18 cellular contexts compared by ENCODE assay signal in the genomic region with DNA sequence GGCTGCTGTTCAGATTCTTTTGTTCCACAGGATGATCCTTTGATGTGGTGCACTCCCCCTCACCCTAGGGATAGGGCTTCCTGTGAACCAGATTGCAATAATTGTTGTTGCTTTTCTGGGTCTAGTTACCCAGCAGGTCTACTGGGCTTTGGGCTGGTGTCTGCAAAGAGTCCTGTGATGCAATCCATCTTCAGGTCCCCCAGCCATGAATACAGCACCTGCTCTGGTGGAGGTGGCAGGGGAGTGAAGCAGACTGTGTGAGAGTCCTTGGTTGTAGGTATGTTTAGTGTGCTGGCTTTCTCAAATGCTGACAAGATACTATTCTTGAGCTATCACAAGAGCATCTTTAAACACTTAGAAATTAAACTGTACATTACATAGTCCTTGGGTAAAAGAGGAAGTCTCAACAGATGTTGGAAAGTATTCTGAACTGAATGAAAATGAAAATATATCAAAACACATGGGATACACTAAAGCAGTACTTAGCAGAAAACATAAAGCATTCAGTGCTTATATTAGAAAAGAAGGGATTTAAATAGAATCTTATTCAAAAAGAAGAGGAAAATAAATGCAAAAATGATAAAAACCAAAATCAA. TPM values are rescaled to one million over a fixed set of nuclear protein-coding genes. Genes with fewer than 3 reads are reported as not detected.
DNase-seq lines count a peak whose midpoint lies in the region; ATAC-seq and TF ChIP-seq lines count a peak whose summit lies in the region.
"Had no signal": no experiment of that assay in that cellular context is flagged by ENCODE, and none has a peak within 500 bp of the region (broad histone marks: within the 10 kb centered on the region; RNA-seq: fewer than 3 reads in every experiment).

No MANE protein-coding gene starts in this region.

- no peaks in the 10 kb centered on the region for H3K9me2 ChIP-seq in OCI-LY7 (ENCODE audit: insufficient read depth, low read length)

- H3K27me3 ChIP-seq in DND-41 (ENCODE audit: insufficient read depth, low read length, poor library complexity) (no peaks in the 10 kb centered on the region), heart right ventricle (peaks cover 0 to 8% (median 0%) of the 10 kb centered on the region in 7 donors)
- H3K27me3 ChIP-seq: SJCRH30 had no signal

- POLR2A ChIA-PET in OCI-LY7 (lab: Charles Lee) = interaction anchor here (1.5 to 3.2 kb wide), 6 partner anchors 8 to 41 kb away, joined by 4 to 11 read pairs (median 6); no protein-coding TSS in a partner anchor

- in situ Hi-C loops in KBM-7 (cut with MboI; ENCODE audit: low pct_unique_long_range_greater_than_20kb, low sequenced_read_pairs) = no loop called here

- intact Hi-C loops in OCI-LY7 (cut with micrococcal nuclease; ENCODE audit: unreplicated experiment) (no loop called here), heart right ventricle (cut with DNase I) (no loop called here)
- intact Hi-C loops in activated naive CD4-positive, alpha-beta T cell treated with anti-CD3 and anti-CD28 coated beads for 36 hours (cut with micrococcal nuclease) = no loop called here

- ATAC-seq in DND-41 (ENCODE audit: insufficient read depth, low read depth) (peak; percentile 29; the same call in 1 of the 3 replicates), heart right ventricle (no peak)

- no peak overlapping the region for H3K4me2 ChIP-seq in DND-41 (ENCODE audit: insufficient read depth, low read length)
- H3K4me2 ChIP-seq in OCI-LY7 (ENCODE audit: low read length) = peak overlapping the region; percentile 42

- H3K36me3 ChIP-seq in DND-41 (ENCODE audit: insufficient read depth, low read length) = no peaks in the 10 kb centered on the region
- H3K36me3 ChIP-seq in OCI-LY7 (ENCODE audit: insufficient read depth, low read length) = peaks cover 5% of the 10 kb centered on the region; the same call in 1 of the 2 replicates
- H3K36me3 ChIP-seq in heart right ventricle = no peaks in the 10 kb centered on the region
- H3K36me3 ChIP-seq: SJCRH30 had no signal

- no peak overlapping the region for H3K27ac Mint-ChIP-seq in glutamatergic neuron (ENCODE audit: unreplicated experiment)
- no peak overlapping the region for H3K27ac Mint-ChIP-seq in activated naive CD4-positive, alpha-beta T cell treated with anti-CD3 and anti-CD28 coated beads for 36 hours
- H3K27ac Mint-ChIP-seq: CD4-positive, alpha-beta T cell had no signal

- H3K4me1 ChIP-seq in DND-41 (ENCODE audit: insufficient read depth, low read length) (no peaks in the 10 kb centered on the region), OCI-LY7 (ENCODE audit: insufficient read depth, low read length, poor library complexity, severe bottlenecking) (peaks cover 45% of the 10 kb centered on the region), heart right ventricle (no peaks in the 10 kb centered on the region)

- H3K27ac ChIP-seq in DND-41 (ENCODE audit: low read length) = no peak overlapping the region
- peak overlapping the region; percentile 66 for H3K27ac ChIP-seq in OCI-LY7 (ENCODE audit: low read depth, low read length, poor library complexity, severe bottlenecking)
- no peak overlapping the region for H3K27ac ChIP-seq in heart right ventricle
- H3K27ac ChIP-seq: SJCRH30 had no signal

- CTCF ChIA-PET in OCI-LY7 (lab: Charles Lee; ENCODE audit: unreplicated experiment) = no interaction called here
- CTCF ChIA-PET in activated naive CD4-positive, alpha-beta T cell treated with anti-CD3 and anti-CD28 coated beads for 36 hours (lab: Charles Lee) = interaction anchor here (0.7 kb wide), 1 partner anchor 22 kb away, joined by 3 read pairs; no protein-coding TSS in a partner anchor

- H3K36me3 Mint-ChIP-seq in glutamatergic neuron (ENCODE audit: unreplicated experiment) = peaks cover 11% of the 10 kb centered on the region
- H3K36me3 Mint-ChIP-seq in activated naive CD4-positive, alpha-beta T cell treated with anti-CD3 and anti-CD28 coated beads for 36 hours (ENCODE audit: low read depth) = peaks cover 6% of the 10 kb centered on the region

- H3K4me1 Mint-ChIP-seq in glutamatergic neuron (ENCODE audit: low read depth, unreplicated experiment) = no peaks in the 10 kb centered on the region
- peaks cover 3% of the 10 kb centered on the region for H3K4me1 Mint-ChIP-seq in activated naive CD4-positive, alpha-beta T cell treated with anti-CD3 and anti-CD28 coated beads for 36 hours (ENCODE audit: low read depth)

- no TSS peak for BruUV-seq in OCI-LY7 (replicated peaks; lab: Mats Ljungman, UMichigan)

- H4K20me1 ChIP-seq in DND-41 (ENCODE audit: insufficient read depth, low read length) = no peaks in the 10 kb centered on the region
- H4K20me1 ChIP-seq in OCI-LY7 (ENCODE audit: insufficient read depth, low read length) = no peaks in the 10 kb centered on the region

- H3K9ac ChIP-seq in DND-41 (ENCODE audit: low read depth, low read length) = no peak overlapping the region

- no peak for TF ChIP-seq CTCF in DND-41 (IDR thresholded peaks at IDR 0.05; ENCODE audit: borderline replicate concordance, extremely low read depth, low read length, poor library complexity, severe bottlenecking)
- no peak for TF ChIP-seq CTCF in OCI-LY7 (conservative IDR thresholded peaks at IDR 0.05; ENCODE audit: low read length)
- TF ChIP-seq CTCF in heart right ventricle (IDR thresholded peaks at IDR 0.05) = no peak
- no peak for TF ChIP-seq CTCF in glutamatergic neuron (IDR thresholded peaks at IDR 0.05; ENCODE audit: partially characterized antibody, unreplicated experiment)

- H3K79me2 ChIP-seq in DND-41 (ENCODE audit: insufficient read depth, low read length) (no peaks in the 10 kb centered on the region), OCI-LY7 (ENCODE audit: insufficient read depth, low read depth, low read length) (no peaks in the 10 kb centered on the region)

- H3K9me3 ChIP-seq in DND-41 (ENCODE audit: insufficient read depth, low read length, severe bottlenecking) = no peaks in the 10 kb centered on the region
- peaks cover 38% of the 10 kb centered on the region for H3K9me3 ChIP-seq in OCI-LY7 (ENCODE audit: low read length)
- peaks cover 0 to 25% (median 4%) of the 10 kb centered on the region in 11 donors for H3K9me3 ChIP-seq in heart right ventricle
- H3K9me3 ChIP-seq: SJCRH30 had no signal

- no peak overlapping the region for H3K4me3 Mint-ChIP-seq in glutamatergic neuron (ENCODE audit: unreplicated experiment)
- no peak overlapping the region for H3K4me3 Mint-ChIP-seq in activated naive CD4-positive, alpha-beta T cell treated with anti-CD3 and anti-CD28 coated beads for 36 hours
- H3K4me3 Mint-ChIP-seq: CD4-positive, alpha-beta T cell had no signal

- H3K27me3 Mint-ChIP-seq in glutamatergic neuron (ENCODE audit: unreplicated experiment) = peaks cover 2% of the 10 kb centered on the region
- peaks cover 9% of the 10 kb centered on the region for H3K27me3 Mint-ChIP-seq in activated naive CD4-positive, alpha-beta T cell treated with anti-CD3 and anti-CD28 coated beads for 36 hours (ENCODE audit: low read depth)
- H3K27me3 Mint-ChIP-seq: CD4-positive, alpha-beta T cell had no signal

- DNase-seq in DND-41 (no peak), KBM-7 (peak; percentile 25), OCI-LY7 (ENCODE audit: low spot score) (peak; percentile 67), germinal center (ENCODE audit: low spot score) (peak; percentile 23), heart right ventricle (no peak), glutamatergic neuron (no peak)
- DNase-seq in activated naive CD4-positive, alpha-beta T cell treated with anti-CD3 and anti-CD28 coated beads for 36 hours = no peak
- DNase-seq: AML-193; CD4-positive, alpha-beta T cell; KG1; NCI-H1105 treated with DMSO at 0.1 percent for 48 hours; NCI-H187; NCI-H226; NCI-H524 treated with DMSO at 0.1 percent for 48 hours; OCI-M1; RPMI8226; SJCRH30 had no signal

- H3K9me3 Mint-ChIP-seq in glutamatergic neuron (ENCODE audit: unreplicated experiment) = peaks cover 6% of the 10 kb centered on the region
- peaks cover 11% of the 10 kb centered on the region for H3K9me3 Mint-ChIP-seq in activated naive CD4-positive, alpha-beta T cell treated with anti-CD3 and anti-CD28 coated beads for 36 hours

- H2AFZ ChIP-seq in DND-41 (ENCODE audit: low read depth, low read length) (no peak overlapping the region), OCI-LY7 (ENCODE audit: low read length) (peak overlapping the region; percentile 6; the same call in 1 of the 2 replicates)

- H3K4me3 ChIP-seq in DND-41 (ENCODE audit: low read depth in 1 of 2, low read length in 2 of 2) = no peak overlapping the region
- no peak overlapping the region for H3K4me3 ChIP-seq in OCI-LY7 (ENCODE audit: low read depth, low read length, poor library complexity, severe bottlenecking)
- H3K4me3 ChIP-seq in heart right ventricle = no peak overlapping the region
- H3K4me3 ChIP-seq: SJCRH30 had no signal

RNA-seq across cellular contexts. Expression of a gene that starts 49.1 kb away (rescaled TPM):
- total RNA-seq in OCI-LY7 (2014; rRNA removed; shearing (Covaris generic)) = 0.05 and 0.35 TPM in 2 replicates
- total RNA-seq in OCI-LY7 (2022) = 0.10 TPM in 1 of 2 replicates, not detected in the other
- total RNA-seq in heart right ventricle = under 1 TPM in 3 of 10 donors, not detected in 7; 0.13 to 0.37 (median 0.16) TPM
- not detected for polyA plus RNA-seq in heart right ventricle
- not detected for total RNA-seq in glutamatergic neuron (ENCODE audit: unreplicated experiment)
- under 1 TPM; 0.31 to 0.37 TPM for total RNA-seq in activated naive CD4-positive, alpha-beta T cell treated with anti-CD3 and anti-CD28 coated beads for 36 hours
- total RNA-seq: H1, SJCRH30 had no signal

Comparison
In these comparisons a context has a peak if more than half of its experiments do, and no peak if none do; other contexts are left out.
1. DNase-seq: peak in KBM-7 (single experiment), OCI-LY7 (single experiment) and germinal center (single experiment); none in DND-41 (single experiment), heart right ventricle (0 of 2), glutamatergic neuron (single experiment) and activated naive CD4-positive, alpha-beta T cell treated with anti-CD3 and anti-CD28 coated beads for 36 hours (single experiment).